1 cellular context compared by ENCODE assay signal in the genomic region with DNA sequence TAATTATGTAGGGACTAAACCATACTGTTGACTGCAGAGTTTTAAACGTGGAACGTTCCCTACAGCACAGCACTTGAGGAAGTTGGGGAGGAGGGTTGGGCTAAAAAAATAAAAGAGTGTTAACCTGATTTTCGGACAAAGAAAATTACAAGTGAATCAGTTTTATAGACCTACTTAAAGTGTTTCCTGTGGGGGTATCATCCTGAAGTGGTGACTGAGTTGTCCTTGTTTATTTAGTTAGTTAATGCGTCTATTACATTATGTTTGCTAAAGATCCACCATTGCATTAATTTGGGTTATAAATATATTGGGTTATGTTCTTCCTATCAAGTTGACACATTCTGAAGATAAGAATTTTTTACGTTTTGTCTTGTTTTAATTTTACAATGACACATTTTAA.
TF ChIP-seq lines count a peak whose summit lies in the region.

No MANE protein-coding gene starts in this region.

TF ChIP-seq in HEK293, 187 proteins besides CTCF, POLR2A, EP300 and RAD21 (continued from another document):
- TF ChIP-seq, protein P1, sequence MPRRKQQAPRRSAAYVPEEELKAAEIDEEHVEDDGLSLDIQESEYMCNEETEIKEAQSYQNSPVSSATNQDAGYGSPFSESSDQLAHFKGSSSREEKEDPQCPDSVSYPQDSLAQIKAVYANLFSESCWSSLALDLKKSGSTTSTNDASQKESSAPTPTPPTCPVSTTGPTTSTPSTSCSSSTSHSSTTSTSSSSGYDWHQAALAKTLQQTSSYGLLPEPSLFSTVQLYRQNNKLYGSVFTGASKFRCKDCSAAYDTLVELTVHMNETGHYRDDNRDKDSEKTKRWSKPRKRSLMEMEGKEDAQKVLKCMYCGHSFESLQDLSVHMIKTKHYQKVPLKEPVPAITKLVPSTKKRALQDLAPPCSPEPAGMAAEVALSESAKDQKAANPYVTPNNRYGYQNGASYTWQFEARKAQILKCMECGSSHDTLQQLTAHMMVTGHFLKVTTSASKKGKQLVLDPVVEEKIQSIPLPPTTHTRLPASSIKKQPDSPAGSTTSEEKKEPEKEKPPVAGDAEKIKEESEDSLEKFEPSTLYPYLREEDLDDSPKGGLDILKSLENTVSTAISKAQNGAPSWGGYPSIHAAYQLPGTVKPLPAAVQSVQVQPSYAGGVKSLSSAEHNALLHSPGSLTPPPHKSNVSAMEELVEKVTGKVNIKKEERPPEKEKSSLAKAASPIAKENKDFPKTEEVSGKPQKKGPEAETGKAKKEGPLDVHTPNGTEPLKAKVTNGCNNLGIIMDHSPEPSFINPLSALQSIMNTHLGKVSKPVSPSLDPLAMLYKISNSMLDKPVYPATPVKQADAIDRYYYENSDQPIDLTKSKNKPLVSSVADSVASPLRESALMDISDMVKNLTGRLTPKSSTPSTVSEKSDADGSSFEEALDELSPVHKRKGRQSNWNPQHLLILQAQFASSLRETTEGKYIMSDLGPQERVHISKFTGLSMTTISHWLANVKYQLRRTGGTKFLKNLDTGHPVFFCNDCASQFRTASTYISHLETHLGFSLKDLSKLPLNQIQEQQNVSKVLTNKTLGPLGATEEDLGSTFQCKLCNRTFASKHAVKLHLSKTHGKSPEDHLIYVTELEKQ (tag by site-specific recombination; IDR thresholded peaks at IDR 0.05; ENCODE audit: borderline replicate concordance) = peak; percentile 35; the same call in 1 of the 2 replicates
- TF ChIP-seq KLF8 (tag by site-specific recombination; IDR thresholded peaks at IDR 0.05) = peak; percentile 39
- TF ChIP-seq, protein P2, sequence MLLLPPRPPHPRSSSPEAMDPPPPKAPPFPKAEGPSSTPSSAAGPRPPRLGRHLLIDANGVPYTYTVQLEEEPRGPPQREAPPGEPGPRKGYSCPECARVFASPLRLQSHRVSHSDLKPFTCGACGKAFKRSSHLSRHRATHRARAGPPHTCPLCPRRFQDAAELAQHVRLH (tag by site-specific recombination; IDR thresholded peaks at IDR 0.05) = peak; percentile 61; the same call in 1 of the 2 replicates
- TF ChIP-seq, protein P3, sequence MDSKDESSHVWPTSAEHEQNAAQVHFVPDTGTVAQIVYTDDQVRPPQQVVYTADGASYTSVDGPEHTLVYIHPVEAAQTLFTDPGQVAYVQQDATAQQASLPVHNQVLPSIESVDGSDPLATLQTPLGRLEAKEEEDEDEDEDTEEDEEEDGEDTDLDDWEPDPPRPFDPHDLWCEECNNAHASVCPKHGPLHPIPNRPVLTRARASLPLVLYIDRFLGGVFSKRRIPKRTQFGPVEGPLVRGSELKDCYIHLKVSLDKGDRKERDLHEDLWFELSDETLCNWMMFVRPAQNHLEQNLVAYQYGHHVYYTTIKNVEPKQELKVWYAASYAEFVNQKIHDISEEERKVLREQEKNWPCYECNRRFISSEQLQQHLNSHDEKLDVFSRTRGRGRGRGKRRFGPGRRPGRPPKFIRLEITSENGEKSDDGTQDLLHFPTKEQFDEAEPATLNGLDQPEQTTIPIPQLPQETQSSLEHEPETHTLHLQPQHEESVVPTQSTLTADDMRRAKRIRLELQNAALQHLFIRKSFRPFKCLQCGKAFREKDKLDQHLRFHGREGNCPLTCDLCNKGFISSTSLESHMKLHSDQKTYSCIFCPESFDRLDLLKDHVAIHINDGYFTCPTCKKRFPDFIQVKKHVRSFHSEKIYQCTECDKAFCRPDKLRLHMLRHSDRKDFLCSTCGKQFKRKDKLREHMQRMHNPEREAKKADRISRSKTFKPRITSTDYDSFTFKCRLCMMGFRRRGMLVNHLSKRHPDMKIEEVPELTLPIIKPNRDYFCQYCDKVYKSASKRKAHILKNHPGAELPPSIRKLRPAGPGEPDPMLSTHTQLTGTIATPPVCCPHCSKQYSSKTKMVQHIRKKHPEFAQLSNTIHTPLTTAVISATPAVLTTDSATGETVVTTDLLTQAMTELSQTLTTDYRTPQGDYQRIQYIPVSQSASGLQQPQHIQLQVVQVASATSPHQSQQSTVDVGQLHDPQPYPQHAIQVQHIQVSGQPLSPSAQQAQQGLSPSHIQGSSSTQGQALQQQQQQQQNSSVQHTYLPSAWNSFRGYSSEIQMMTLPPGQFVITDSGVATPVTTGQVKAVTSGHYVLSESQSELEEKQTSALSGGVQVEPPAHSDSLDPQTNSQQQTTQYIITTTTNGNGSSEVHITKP (tag by site-specific recombination; IDR thresholded peaks at IDR 0.05) = peak; percentile 51
- peak; percentile 69; the same call in 1 of the 2 replicates for TF ChIP-seq TCF7L2 (IDR thresholded peaks at IDR 0.05; ENCODE audit: borderline replicate concordance, low read depth, low read length)
- no peak for TF ChIP-seq ZNF785 (tag by site-specific recombination; IDR thresholded peaks at IDR 0.05)
- peak; percentile 88 for TF ChIP-seq WT1 (tag by site-specific recombination; IDR thresholded peaks at IDR 0.05)
- TF ChIP-seq, protein P4, sequence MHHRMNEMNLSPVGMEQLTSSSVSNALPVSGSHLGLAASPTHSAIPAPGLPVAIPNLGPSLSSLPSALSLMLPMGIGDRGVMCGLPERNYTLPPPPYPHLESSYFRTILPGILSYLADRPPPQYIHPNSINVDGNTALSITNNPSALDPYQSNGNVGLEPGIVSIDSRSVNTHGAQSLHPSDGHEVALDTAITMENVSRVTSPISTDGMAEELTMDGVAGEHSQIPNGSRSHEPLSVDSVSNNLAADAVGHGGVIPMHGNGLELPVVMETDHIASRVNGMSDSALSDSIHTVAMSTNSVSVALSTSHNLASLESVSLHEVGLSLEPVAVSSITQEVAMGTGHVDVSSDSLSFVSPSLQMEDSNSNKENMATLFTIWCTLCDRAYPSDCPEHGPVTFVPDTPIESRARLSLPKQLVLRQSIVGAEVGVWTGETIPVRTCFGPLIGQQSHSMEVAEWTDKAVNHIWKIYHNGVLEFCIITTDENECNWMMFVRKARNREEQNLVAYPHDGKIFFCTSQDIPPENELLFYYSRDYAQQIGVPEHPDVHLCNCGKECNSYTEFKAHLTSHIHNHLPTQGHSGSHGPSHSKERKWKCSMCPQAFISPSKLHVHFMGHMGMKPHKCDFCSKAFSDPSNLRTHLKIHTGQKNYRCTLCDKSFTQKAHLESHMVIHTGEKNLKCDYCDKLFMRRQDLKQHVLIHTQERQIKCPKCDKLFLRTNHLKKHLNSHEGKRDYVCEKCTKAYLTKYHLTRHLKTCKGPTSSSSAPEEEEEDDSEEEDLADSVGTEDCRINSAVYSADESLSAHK (tag by site-specific recombination; IDR thresholded peaks at IDR 0.05) = peak; percentile 68; the same call in 1 of the 2 replicates
- TF ChIP-seq OSR2 (tag by site-specific recombination; IDR thresholded peaks at IDR 0.05) = peak; percentile 84
- no peak for TF ChIP-seq ZNF747 (tag by site-specific recombination; IDR thresholded peaks at IDR 0.05)
- peak; percentile 40; the same call in 1 of the 2 replicates for TF ChIP-seq GLIS1 (tag by site-specific recombination; IDR thresholded peaks at IDR 0.05)
- peak; percentile 26; the same call in 1 of the 2 replicates for TF ChIP-seq ZNF629 (tag by site-specific recombination; IDR thresholded peaks at IDR 0.05)
- no peak for TF ChIP-seq ZNF521 (tag by site-specific recombination; IDR thresholded peaks at IDR 0.05)
- peak; percentile 79 for TF ChIP-seq IKZF3 (tag by site-specific recombination; IDR thresholded peaks at IDR 0.05)
- TF ChIP-seq GFI1B (tag by site-specific recombination; IDR thresholded peaks at IDR 0.05) = peak; percentile 65; the same call in 1 of the 2 replicates
- TF ChIP-seq, protein P5, sequence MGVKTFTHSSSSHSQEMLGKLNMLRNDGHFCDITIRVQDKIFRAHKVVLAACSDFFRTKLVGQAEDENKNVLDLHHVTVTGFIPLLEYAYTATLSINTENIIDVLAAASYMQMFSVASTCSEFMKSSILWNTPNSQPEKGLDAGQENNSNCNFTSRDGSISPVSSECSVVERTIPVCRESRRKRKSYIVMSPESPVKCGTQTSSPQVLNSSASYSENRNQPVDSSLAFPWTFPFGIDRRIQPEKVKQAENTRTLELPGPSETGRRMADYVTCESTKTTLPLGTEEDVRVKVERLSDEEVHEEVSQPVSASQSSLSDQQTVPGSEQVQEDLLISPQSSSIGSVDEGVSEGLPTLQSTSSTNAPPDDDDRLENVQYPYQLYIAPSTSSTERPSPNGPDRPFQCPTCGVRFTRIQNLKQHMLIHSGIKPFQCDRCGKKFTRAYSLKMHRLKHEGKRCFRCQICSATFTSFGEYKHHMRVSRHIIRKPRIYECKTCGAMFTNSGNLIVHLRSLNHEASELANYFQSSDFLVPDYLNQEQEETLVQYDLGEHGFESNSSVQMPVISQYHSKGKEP (tag by site-specific recombination; IDR thresholded peaks at IDR 0.05) = peak; percentile 81
- TF ChIP-seq, protein P6, sequence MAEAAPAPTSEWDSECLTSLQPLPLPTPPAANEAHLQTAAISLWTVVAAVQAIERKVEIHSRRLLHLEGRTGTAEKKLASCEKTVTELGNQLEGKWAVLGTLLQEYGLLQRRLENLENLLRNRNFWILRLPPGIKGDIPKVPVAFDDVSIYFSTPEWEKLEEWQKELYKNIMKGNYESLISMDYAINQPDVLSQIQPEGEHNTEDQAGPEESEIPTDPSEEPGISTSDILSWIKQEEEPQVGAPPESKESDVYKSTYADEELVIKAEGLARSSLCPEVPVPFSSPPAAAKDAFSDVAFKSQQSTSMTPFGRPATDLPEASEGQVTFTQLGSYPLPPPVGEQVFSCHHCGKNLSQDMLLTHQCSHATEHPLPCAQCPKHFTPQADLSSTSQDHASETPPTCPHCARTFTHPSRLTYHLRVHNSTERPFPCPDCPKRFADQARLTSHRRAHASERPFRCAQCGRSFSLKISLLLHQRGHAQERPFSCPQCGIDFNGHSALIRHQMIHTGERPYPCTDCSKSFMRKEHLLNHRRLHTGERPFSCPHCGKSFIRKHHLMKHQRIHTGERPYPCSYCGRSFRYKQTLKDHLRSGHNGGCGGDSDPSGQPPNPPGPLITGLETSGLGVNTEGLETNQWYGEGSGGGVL (tag by site-specific recombination; IDR thresholded peaks at IDR 0.05) = peak; percentile 69
- TF ChIP-seq, protein P7, sequence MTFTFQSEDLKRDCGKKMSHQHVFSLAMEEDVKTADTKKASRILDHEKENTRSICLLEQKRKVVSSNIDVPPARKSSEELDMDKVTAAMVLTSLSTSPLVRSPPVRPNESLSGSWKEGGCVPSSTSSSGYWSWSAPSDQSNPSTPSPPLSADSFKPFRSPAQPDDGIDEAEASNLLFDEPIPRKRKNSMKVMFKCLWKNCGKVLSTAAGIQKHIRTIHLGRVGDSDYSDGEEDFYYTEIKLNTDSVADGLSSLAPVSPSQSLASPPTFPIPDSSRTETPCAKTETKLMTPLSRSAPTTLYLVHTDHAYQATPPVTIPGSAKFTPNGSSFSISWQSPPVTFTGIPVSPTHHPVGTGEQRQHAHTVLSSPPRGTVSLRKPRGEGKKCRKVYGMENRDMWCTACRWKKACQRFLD (tag by site-specific recombination; IDR thresholded peaks at IDR 0.05) = no peak
- TF ChIP-seq ZEB2 (tag by site-specific recombination; IDR thresholded peaks at IDR 0.05) = peak; percentile 62; the same call in 1 of the 2 replicates
- no peak for TF ChIP-seq ZNF138 (tag by site-specific recombination; IDR thresholded peaks at IDR 0.05; ENCODE audit: borderline replicate concordance)
- TF ChIP-seq ZNF843 (tag by site-specific recombination; IDR thresholded peaks at IDR 0.05) = peak; percentile 83
- peak; percentile 15; the same call in 1 of the 2 replicates for TF ChIP-seq MZF1 (tag by site-specific recombination; IDR thresholded peaks at IDR 0.05; ENCODE audit: borderline replicate concordance)
- TF ChIP-seq, protein P8, sequence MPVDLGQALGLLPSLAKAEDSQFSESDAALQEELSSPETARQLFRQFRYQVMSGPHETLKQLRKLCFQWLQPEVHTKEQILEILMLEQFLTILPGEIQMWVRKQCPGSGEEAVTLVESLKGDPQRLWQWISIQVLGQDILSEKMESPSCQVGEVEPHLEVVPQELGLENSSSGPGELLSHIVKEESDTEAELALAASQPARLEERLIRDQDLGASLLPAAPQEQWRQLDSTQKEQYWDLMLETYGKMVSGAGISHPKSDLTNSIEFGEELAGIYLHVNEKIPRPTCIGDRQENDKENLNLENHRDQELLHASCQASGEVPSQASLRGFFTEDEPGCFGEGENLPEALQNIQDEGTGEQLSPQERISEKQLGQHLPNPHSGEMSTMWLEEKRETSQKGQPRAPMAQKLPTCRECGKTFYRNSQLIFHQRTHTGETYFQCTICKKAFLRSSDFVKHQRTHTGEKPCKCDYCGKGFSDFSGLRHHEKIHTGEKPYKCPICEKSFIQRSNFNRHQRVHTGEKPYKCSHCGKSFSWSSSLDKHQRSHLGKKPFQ (tag by site-specific recombination; IDR thresholded peaks at IDR 0.05) = no peak
- no peak for TF ChIP-seq ZNF157 (tag by site-specific recombination; IDR thresholded peaks at IDR 0.05)
- no peak for TF ChIP-seq ZNF175 (tag by site-specific recombination; IDR thresholded peaks at IDR 0.05)
- no peak for TF ChIP-seq ZNF670 (tag by site-specific recombination; IDR thresholded peaks at IDR 0.05; ENCODE audit: low read depth)
- TF ChIP-seq, protein P9, sequence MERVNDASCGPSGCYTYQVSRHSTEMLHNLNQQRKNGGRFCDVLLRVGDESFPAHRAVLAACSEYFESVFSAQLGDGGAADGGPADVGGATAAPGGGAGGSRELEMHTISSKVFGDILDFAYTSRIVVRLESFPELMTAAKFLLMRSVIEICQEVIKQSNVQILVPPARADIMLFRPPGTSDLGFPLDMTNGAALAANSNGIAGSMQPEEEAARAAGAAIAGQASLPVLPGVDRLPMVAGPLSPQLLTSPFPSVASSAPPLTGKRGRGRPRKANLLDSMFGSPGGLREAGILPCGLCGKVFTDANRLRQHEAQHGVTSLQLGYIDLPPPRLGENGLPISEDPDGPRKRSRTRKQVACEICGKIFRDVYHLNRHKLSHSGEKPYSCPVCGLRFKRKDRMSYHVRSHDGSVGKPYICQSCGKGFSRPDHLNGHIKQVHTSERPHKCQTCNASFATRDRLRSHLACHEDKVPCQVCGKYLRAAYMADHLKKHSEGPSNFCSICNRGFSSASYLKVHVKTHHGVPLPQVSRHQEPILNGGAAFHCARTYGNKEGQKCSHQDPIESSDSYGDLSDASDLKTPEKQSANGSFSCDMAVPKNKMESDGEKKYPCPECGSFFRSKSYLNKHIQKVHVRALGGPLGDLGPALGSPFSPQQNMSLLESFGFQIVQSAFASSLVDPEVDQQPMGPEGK (tag by site-specific recombination; IDR thresholded peaks at IDR 0.05) = peak; percentile 56
